8 cellular contexts compared by ENCODE assay signal in the genomic region with DNA sequence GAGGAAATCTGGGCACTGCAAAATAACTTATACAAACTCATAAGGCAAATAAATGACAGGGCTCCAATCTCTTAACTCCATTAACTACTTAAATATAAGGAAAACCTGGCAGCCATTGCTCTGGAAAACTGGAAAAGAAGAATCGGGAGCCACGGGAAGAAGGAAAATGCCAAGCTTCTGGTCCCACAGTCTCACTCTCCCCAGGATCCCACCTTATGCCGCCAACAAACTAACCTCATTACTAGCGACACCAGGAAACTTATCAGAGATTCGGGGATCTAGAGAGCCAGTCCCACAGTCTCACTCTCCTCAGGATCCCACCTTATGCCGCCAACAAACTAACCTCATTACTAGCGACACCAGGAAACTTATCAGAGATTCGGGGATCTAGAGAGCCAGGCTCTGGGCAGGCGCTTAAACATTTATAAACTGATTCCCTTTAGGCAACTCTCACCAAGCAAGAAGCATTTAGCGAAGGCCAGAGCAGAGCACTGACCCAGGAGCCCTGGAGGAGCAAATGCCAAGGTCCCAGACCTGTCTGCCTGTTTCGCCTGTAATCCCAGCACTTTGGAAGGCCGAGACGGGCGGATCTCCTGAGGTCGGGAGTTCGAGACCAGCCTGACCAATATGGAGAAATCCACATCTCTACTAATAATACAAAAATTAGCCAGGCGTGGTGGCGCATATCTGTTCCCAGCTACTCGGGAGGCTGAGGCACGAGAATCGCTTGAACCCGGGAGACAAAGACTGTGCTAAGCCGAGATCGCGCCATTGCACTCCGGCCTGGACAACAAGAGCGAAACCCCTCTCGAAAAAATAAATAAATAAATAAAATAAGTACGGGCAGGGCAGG. TPM values are rescaled to one million over a fixed set of nuclear protein-coding genes. Genes with fewer than 3 reads are reported as not detected.
A peak's percentile ranks its signal among the peaks of the same experiment; 100 is the strongest.
DNase-seq lines count a peak whose midpoint lies in the region; TF ChIP-seq lines count a peak whose summit lies in the region.

No MANE protein-coding gene starts in this region.

- H3K4me1 ChIP-seq in SJSA1 (replicated peaks) = peaks cover 6% of the 10 kb centered on the region
- peaks cover 0 to 59% (median 36%) of the 10 kb centered on the region in 3 donors for H3K4me1 ChIP-seq in esophagus squamous epithelium
- H3K4me1 ChIP-seq in sigmoid colon = peaks cover 0 to 51% (median 45%) of the 10 kb centered on the region in 4 donors

- TF ChIP-seq CTCF in esophagus squamous epithelium (IDR thresholded peaks at IDR 0.05) (no peak), sigmoid colon (IDR thresholded peaks at IDR 0.05) (no peak)

- H3K4me3 ChIP-seq in SJSA1 = peak overlapping the region; percentile 81
- peak overlapping the region; percentile 59 to 94 (median 80) for H3K4me3 ChIP-seq in esophagus squamous epithelium
- H3K4me3 ChIP-seq in sigmoid colon = peak overlapping the region; percentile 65 to 87 (median 74)

- H3K9me3 ChIP-seq in SJSA1 (replicated peaks) = no peaks in the 10 kb centered on the region; the same call in 1 of the 2 replicates
- no peaks in the 10 kb centered on the region for H3K9me3 ChIP-seq in esophagus squamous epithelium
- H3K9me3 ChIP-seq in sigmoid colon = no peaks in the 10 kb centered on the region

- 12 to 20% methylated on average over 17 to 23 of the region's 29 CpGs for WGBS in esophagus squamous epithelium, 2 donors
- WGBS in sigmoid colon, 2 donors = 17 to 18% methylated on average over 29 of the region's 29 CpGs

- H3K27ac ChIP-seq in SJSA1 (peak overlapping the region; percentile 85), esophagus squamous epithelium (peak overlapping the region; percentile 86 to 97 (median 96)), sigmoid colon (peak overlapping the region; percentile 88 to 95 (median 90)), caudate nucleus (ENCODE audit: low read depth, low read length) (no peak overlapping the region)

- peak; percentile 84 for DNase-seq in NCI-H510A treated with DMSO at 0.1 percent for 48 hours (lab: John Stamatoyannopoulos, UW)
- DNase-seq in NCI-H510A (lab: John Stamatoyannopoulos, UW) = no peak
- no peak for DNase-seq in SJSA1 (ENCODE audit: low read depth in 1 of 2, low spot score in 2 of 2)
- DNase-seq in esophagus squamous epithelium (lab: John Stamatoyannopoulos, UW) = no peak
- no peak for DNase-seq in sigmoid colon
- no peak for DNase-seq in caudate nucleus (lab: John Stamatoyannopoulos, UW)
- DNase-seq in globus pallidus (ENCODE audit: low spot score) = no peak
- no peak for DNase-seq in DMS114 treated with DMSO at 0.1 percent for 48 hours (lab: John Stamatoyannopoulos, UW; ENCODE audit: unreplicated experiment)

- no peak for TF ChIP-seq POLR2A in esophagus squamous epithelium (IDR thresholded peaks at IDR 0.05)
- TF ChIP-seq POLR2A in sigmoid colon (IDR thresholded peaks at IDR 0.05) = no peak

- intact Hi-C loops in esophagus squamous epithelium (cut with DNase I) = no loop called here
- intact Hi-C loops in sigmoid colon (cut with DNase I) = loop anchor here (2.0 to 5.0 kb wide), 3 partner anchors 78 to 132 kb away; a partner anchor contains a TSS

- no peak for TF ChIP-seq EP300 in sigmoid colon (IDR thresholded peaks at IDR 0.05)

- peaks cover 26% of the 10 kb centered on the region for H3K36me3 ChIP-seq in SJSA1
- peaks cover 0 to 7% (median 0%) of the 10 kb centered on the region in 3 donors for H3K36me3 ChIP-seq in esophagus squamous epithelium
- peaks cover 0 to 6% (median 0%) of the 10 kb centered on the region in 4 donors for H3K36me3 ChIP-seq in sigmoid colon

- peaks cover 8% of the 10 kb centered on the region; the same call in 1 of the 2 replicates for H3K27me3 ChIP-seq in SJSA1 (replicated peaks)
- peaks cover 0 to 12% (median 0%) of the 10 kb centered on the region in 4 donors for H3K27me3 ChIP-seq in esophagus squamous epithelium
- H3K27me3 ChIP-seq in sigmoid colon = no peaks in the 10 kb centered on the region

RNA-seq across cellular contexts. Expression of a gene that starts 0.7 kb away (rescaled TPM):
- 38.4 and 48.3 TPM in 2 replicates for total RNA-seq in SJSA1 (2014; rRNA removed; shearing (Covaris generic))
- total RNA-seq in esophagus squamous epithelium = 10 to 100 TPM; 31.3 to 69.5 (median 39.9) TPM
- total RNA-seq in sigmoid colon = 10 to 100 TPM; 29.3 to 34.2 (median 31.0) TPM
- 10 to 100 TPM; 29.4 to 66.5 (median 37.2) TPM for polyA plus RNA-seq in sigmoid colon
